In the genomic region with DNA sequence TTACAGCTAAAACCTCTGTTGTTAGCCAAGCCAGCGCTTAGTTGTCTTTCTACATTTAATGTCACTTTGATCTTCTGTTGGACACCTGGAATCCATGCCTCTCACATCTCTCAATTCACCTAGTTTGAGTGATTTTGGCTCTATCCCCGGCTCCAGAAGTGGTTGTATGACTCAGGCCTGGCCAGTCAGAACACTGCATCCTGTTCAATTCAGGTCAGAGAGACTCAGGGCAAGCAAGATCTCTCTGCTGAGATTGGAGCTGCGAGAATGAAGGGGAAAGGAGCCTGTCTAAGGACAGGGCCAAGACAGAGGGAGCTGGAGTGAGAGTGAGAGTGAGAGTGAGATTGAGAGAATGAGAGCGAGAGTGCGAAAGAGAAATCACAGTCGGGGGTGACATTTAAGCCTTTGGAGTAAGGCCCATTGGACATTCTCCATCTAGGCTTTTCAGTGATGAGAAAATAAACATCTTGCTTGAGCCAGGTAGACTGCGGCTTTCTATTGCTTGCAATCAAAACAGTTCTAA, we compare ENCODE assay signal across 19 cellular contexts.
DNase-seq lines count a peak whose midpoint lies in the region; ATAC-seq and TF ChIP-seq lines count a peak whose summit lies in the region.
"Had no signal": no experiment of that assay in that cellular context is flagged by ENCODE, and none has a peak within 500 bp of the region (broad histone marks: within the 10 kb centered on the region; RNA-seq: fewer than 3 reads in every experiment).

No MANE protein-coding gene starts in this region.

- H3K4me1 ChIP-seq in ACC112 (ENCODE audit: control insufficient read depth, insufficient read depth, low read length, unreplicated experiment) = peaks cover 10% of the 10 kb centered on the region
- H3K4me1 ChIP-seq: Caco-2, right lobe of liver had no signal

- H3K27me3 ChIP-seq in ACC112 (ENCODE audit: insufficient read depth, low read length) = no peaks in the 10 kb centered on the region
- H3K27me3 ChIP-seq: hepatocyte, right lobe of liver had no signal

- no peak for ATAC-seq in GM18909 (IDR thresholded peaks at IDR 0.05; ENCODE audit: poor library complexity, unreplicated experiment)
- ATAC-seq in GM21529 (IDR thresholded peaks at IDR 0.05; ENCODE audit: unreplicated experiment) = no peak
- ATAC-seq: right lobe of liver; stimulated activated effector memory CD8-positive, alpha-beta T cell treated with anti-CD3 and anti-CD28 coated beads, Interleukin-12 subunit alpha, Interleukin-12 subunit beta, amount 100 ng/mL, for 72 hours had no signal

- TF ChIP-seq CTCF in cardiac fibroblast (IDR thresholded peaks at IDR 0.05; ENCODE audit: low read depth, low read length) = no peak

- H3K4me3 ChIP-seq in ACC112 (ENCODE audit: low read depth, low read length) (no peak overlapping the region), cardiac fibroblast (replicated peaks in 1 of 2; ENCODE audit: low read depth in 2 of 2, low read length in 2 of 2) (no peak overlapping the region)
- H3K4me3 ChIP-seq: hepatocyte, right lobe of liver had no signal

- H3K79me2 ChIP-seq in ACC112 (ENCODE audit: control insufficient read depth, insufficient read depth, low read length, unreplicated experiment) = no peaks in the 10 kb centered on the region
- H3K79me2 ChIP-seq: hepatocyte had no signal

- H2AFZ ChIP-seq in ACC112 (ENCODE audit: low read length, unreplicated experiment) = peak overlapping the region; percentile 14
- H2AFZ ChIP-seq: hepatocyte had no signal

- peak; percentile 68 for DNase-seq in NCI-H2196 (lab: John Stamatoyannopoulos, UW; ENCODE audit: unreplicated experiment)
- peak; percentile 5 to 27 for DNase-seq in cardiac fibroblast (ENCODE audit: low read depth in 2 of 2)
- peak; percentile 29 for DNase-seq in kidney tubule cell (ENCODE audit: low spot score)
- DNase-seq in activated gamma-delta T cell (lab: John Stamatoyannopoulos, UW) = no peak
- DNase-seq in SIG-M5 treated with dmso at 0.1 percent for 504 hours (lab: John Stamatoyannopoulos, UW; ENCODE audit: unreplicated experiment) = no peak
- DNase-seq: activated CD8-positive, alpha-beta memory T cell treated with anti-CD3 and anti-CD28 coated beads, Interleukin-2, amount 50 U/mL, for 48 hours; Caco-2; erythroblast; naive B cell; NCI-H1105 treated with DMSO at 0.1 percent for 48 hours; NCI-H345; OCI-M1; right lobe of liver; T-helper 1 cell had no signal

- H3K36me3 ChIP-seq in ACC112 (ENCODE audit: insufficient read depth, low read length) = no peaks in the 10 kb centered on the region
- H3K36me3 ChIP-seq: right lobe of liver had no signal

- H3K27ac ChIP-seq in ACC112 (ENCODE audit: low read depth, low read length) = no peak overlapping the region
- H3K27ac ChIP-seq: hepatocyte, right lobe of liver had no signal

Comparison
In these comparisons a context has a peak if more than half of its experiments do, and no peak if none do; other contexts are left out.
1. DNase-seq: peak in NCI-H2196 (single experiment), cardiac fibroblast (2 of 2) and kidney tubule cell (single experiment); none in activated gamma-delta T cell (single experiment) and SIG-M5 treated with dmso at 0.1 percent for 504 hours (single experiment).